In the genomic region with DNA sequence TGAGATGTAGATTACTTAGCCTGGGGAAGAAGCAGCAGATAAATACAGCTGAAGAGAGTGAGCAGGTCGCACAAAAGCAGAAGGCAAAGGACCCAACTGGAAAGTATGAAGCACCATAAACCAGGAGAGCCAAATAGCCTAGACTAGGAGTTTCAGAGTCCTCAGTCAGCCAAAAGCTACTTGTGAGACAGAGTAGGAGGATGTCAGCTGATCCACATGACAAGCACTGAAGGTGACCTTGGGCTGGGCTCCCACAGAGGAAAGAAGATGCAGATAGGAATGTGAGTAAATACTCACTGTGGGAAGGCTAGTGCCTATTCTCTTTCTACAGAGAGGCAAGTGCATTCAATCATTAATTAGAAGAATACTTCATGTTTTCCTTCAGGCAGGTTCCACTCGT, we compare ENCODE assay signal across 1 cellular context.
TF ChIP-seq lines count a peak whose summit lies in the region.

No MANE protein-coding gene starts in this region.

TF ChIP-seq in GM23338, 12 proteins besides CTCF, POLR2A, EP300 and RAD21 (continued from another document):
- TF ChIP-seq ZNF462 (CRISPR knock-in tag; IDR thresholded peaks at IDR 0.05) (no peak), ZNF114 (CRISPR knock-in tag; IDR thresholded peaks at IDR 0.05) (no peak), EZH2 (IDR thresholded peaks at IDR 0.05; ENCODE audit: low read depth, unreplicated experiment) (no peak), NANOG (IDR thresholded peaks at IDR 0.05; ENCODE audit: borderline replicate concordance) (no peak), ZNF331 (CRISPR knock-in tag; IDR thresholded peaks at IDR 0.05; ENCODE audit: low read depth) (no peak), POLR2AphosphoS5 (IDR thresholded peaks at IDR 0.05; ENCODE audit: low read depth) (no peak), JUNB (IDR thresholded peaks at IDR 0.05; ENCODE audit: unreplicated experiment) (no peak), ETS1 (IDR thresholded peaks at IDR 0.05) (no peak), CREB1 (CRISPR knock-in tag; IDR thresholded peaks at IDR 0.05; ENCODE audit: low read depth) (no peak), EZH2phosphoT487 (IDR thresholded peaks at IDR 0.05; ENCODE audit: unreplicated experiment) (no peak)
